Comparison of ENCODE assay signal across 15 cellular contexts in genomic region chr16:12531937-12532336, GRCh38.
DNase-seq lines count a peak whose midpoint lies in the region; ATAC-seq and TF ChIP-seq lines count a peak whose summit lies in the region.
"Had no signal": no experiment of that assay in that cellular context is flagged by ENCODE, and none has a peak within 500 bp of the region (broad histone marks: within the 10 kb centered on the region; RNA-seq: fewer than 3 reads in every experiment).

No MANE protein-coding gene starts in this region.

- H3K4me1 ChIP-seq in lower lobe of right lung (no peaks in the 10 kb centered on the region), MM.1S (ENCODE audit: low read length) (no peaks in the 10 kb centered on the region)

- no peak overlapping the region for H3K9ac ChIP-seq in MM.1S (ENCODE audit: low read length)

- no peaks in the 10 kb centered on the region for H3K9me2 ChIP-seq in MM.1S (replicated peaks; ENCODE audit: insufficient read depth, low read length)

- H3K27me3 ChIP-seq in lower lobe of right lung (ENCODE audit: low read depth): no peaks in the 10 kb centered on the region
- no peaks in the 10 kb centered on the region for H3K27me3 ChIP-seq in dorsolateral prefrontal cortex
- no peaks in the 10 kb centered on the region for H3K27me3 ChIP-seq in MM.1S (replicated peaks; ENCODE audit: insufficient read depth, low read length)
- H3K27me3 ChIP-seq: heart right ventricle, ovary had no signal

- DNase-seq in Ammon's horn (ENCODE audit: low spot score) (peak; percentile 54), GM04504 (ENCODE audit: low read depth) (peak; percentile 15), astrocyte of the hippocampus (ENCODE audit: low read depth, low spot score) (peak; percentile 20), lower lobe of right lung (no peak), dorsolateral prefrontal cortex (no peak), putamen (ENCODE audit: low spot score) (no peak), MM.1S (no peak)
- DNase-seq: activated naive CD8-positive, alpha-beta T cell treated with anti-CD3 and anti-CD28 coated beads, Interleukin-2, amount 10 ng/mL, durations not matched to agents 7 days and 5 days; CD4-positive, alpha-beta memory T cell; HCEC 1CT; heart right ventricle; KG1; NCI-H146; NCI-H446 treated with DMSO at 0.1 percent for 48 hours; ovary had no signal

- no peaks in the 10 kb centered on the region for H3K9me3 ChIP-seq in lower lobe of right lung
- no peaks in the 10 kb centered on the region for H3K9me3 ChIP-seq in MM.1S (replicated peaks; ENCODE audit: insufficient read depth, low read length)
- H3K9me3 ChIP-seq: heart right ventricle, ovary had no signal

- H3K27ac ChIP-seq in lower lobe of right lung (no peak overlapping the region), dorsolateral prefrontal cortex (peak overlapping the region in 1 of 59 donors; percentile 13), MM.1S (ENCODE audit: low read length) (no peak overlapping the region)
- H3K27ac ChIP-seq: heart right ventricle, ovary had no signal

- peaks cover 5% of the 10 kb centered on the region; the same call in 1 of the 2 replicates for H3K79me2 ChIP-seq in MM.1S (ENCODE audit: low read length)

- intact Hi-C loops in lower lobe of right lung (cut with DNase I) (no loop called here), dorsolateral prefrontal cortex (cut with DNase I) (no loop called here)

- TF ChIP-seq CTCF in lower lobe of right lung (IDR thresholded peaks at IDR 0.05) (no peak), dorsolateral prefrontal cortex (IDR thresholded peaks at IDR 0.05 in 54 of 56, conservative IDR thresholded peaks at IDR 0.05 in 2 of 56; ENCODE audit: low read depth in 1 of 56, partially characterized antibody in 56 of 56) (no peak), MM.1S (IDR thresholded peaks at IDR 0.05; ENCODE audit: low read length) (no peak)

- peak; percentile 46 to 65 for ATAC-seq in lower lobe of right lung

- H3K4me2 ChIP-seq in MM.1S (ENCODE audit: low read depth, low read length): no peak overlapping the region

- no peaks in the 10 kb centered on the region for H3K36me3 ChIP-seq in lower lobe of right lung
- H3K36me3 ChIP-seq in MM.1S (replicated peaks; ENCODE audit: insufficient read depth, low read length): no peaks in the 10 kb centered on the region
- H3K36me3 ChIP-seq: heart right ventricle, ovary had no signal

- no peak overlapping the region for H2AFZ ChIP-seq in MM.1S (ENCODE audit: low read length)

- no peak overlapping the region for H3K4me3 ChIP-seq in lower lobe of right lung
- H3K4me3 ChIP-seq in dorsolateral prefrontal cortex: no peak overlapping the region
- H3K4me3 ChIP-seq in MM.1S (ENCODE audit: low read length): no peak overlapping the region
- H3K4me3 ChIP-seq: heart right ventricle, ovary had no signal

- no peaks in the 10 kb centered on the region for H3F3A ChIP-seq in MM.1S (ENCODE audit: insufficient read depth, low read length)

- H4K20me1 ChIP-seq in MM.1S (ENCODE audit: insufficient read depth, low read length): no peaks in the 10 kb centered on the region

Comparison
In these comparisons a context has a peak if more than half of its experiments do, and no peak if none do; other contexts are left out.
1. DNase-seq: peak in Ammon's horn (single experiment), GM04504 (single experiment) and astrocyte of the hippocampus (single experiment); none in lower lobe of right lung (single experiment), dorsolateral prefrontal cortex (0 of 10), putamen (single experiment) and MM.1S (single experiment).